Comparison of ENCODE assay signal across 1 cellular context in the genomic region with DNA sequence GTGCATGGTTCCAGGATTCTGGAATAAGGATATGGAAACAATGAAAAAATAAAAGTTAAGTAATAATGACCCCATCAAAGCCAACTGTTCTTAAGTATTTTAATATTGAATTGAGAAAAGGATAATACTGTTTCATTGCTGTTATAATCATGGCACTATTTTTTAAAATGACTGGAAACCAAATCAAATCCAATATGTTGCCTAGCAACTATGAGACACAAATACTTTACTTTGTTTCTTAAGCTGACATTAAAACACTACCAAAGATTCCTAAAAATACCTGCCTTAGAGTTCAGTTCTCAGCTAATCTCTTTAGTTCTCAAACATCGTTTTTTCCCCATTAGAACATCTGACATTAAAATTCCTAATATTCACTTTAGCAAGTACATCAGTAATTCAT.
TF ChIP-seq lines count a peak whose summit lies in the region.

No MANE protein-coding gene starts in this region.

TF ChIP-seq in GM23338, 12 proteins besides CTCF, POLR2A, EP300 and RAD21 (continued from another document):
- no peak for TF ChIP-seq ETS1 (IDR thresholded peaks at IDR 0.05)
